Comparison of ENCODE assay signal across 28 cellular contexts in genomic region chr15:27258287-27258686, GRCh38.
"Had no signal": no experiment of that assay in that cellular context is flagged by ENCODE, and none has a peak within 500 bp of the region (broad histone marks: within the 10 kb centered on the region; RNA-seq: fewer than 3 reads in every experiment).

No MANE protein-coding gene starts in this region.

- H3K4me1 ChIP-seq: breast epithelium, esophagus squamous epithelium, stomach, thyroid gland, upper lobe of left lung, vagina had no signal

- H3K9me3 ChIP-seq: breast epithelium, esophagus squamous epithelium, thyroid gland, upper lobe of left lung, vagina had no signal

- H3K27ac Mint-ChIP-seq: activated CD4-positive, alpha-beta T cell treated with anti-CD3 and anti-CD28 coated beads for 36 hours; activated CD8-positive, alpha-beta memory T cell treated with anti-CD3 and anti-CD28 coated beads, Interleukin-2, amount 10 ng/mL, durations not matched to agents 7 days and 5 days; activated CD8-positive, alpha-beta T cell treated with anti-CD3 and anti-CD28 coated beads, Interleukin-2, amount 10 ng/mL, durations not matched to agents 7 days and 5 days; activated naive CD4-positive, alpha-beta T cell treated with anti-CD3 and anti-CD28 coated beads, Interleukin-2, amount 50 U/mL, for 72 hours; immature natural killer cell; memory B cell; naive thymus-derived CD8-positive, alpha-beta T cell; stimulated activated naive B cell treated with anti-CD40 and anti-IgM and Interleukin-4, amounts not matched to agents 10 μg/mL and 1 μg/mL and 100 μg/mL, for 72 hours; T-helper 2 cell treated with Interferon-gamma antibody and Interleukin-4, amounts not matched to agents 5 μg/mL and 100 μg/mL, for 36 hours had no signal

- H3K4me3 Mint-ChIP-seq: activated CD4-positive, alpha-beta T cell treated with anti-CD3 and anti-CD28 coated beads for 36 hours; activated CD8-positive, alpha-beta memory T cell treated with anti-CD3 and anti-CD28 coated beads, Interleukin-2, amount 10 ng/mL, durations not matched to agents 7 days and 5 days; activated CD8-positive, alpha-beta T cell treated with anti-CD3 and anti-CD28 coated beads, Interleukin-2, amount 10 ng/mL, durations not matched to agents 7 days and 5 days; immature natural killer cell; memory B cell; naive thymus-derived CD8-positive, alpha-beta T cell; stimulated activated naive B cell treated with anti-CD40 and anti-IgM and Interleukin-4, amounts not matched to agents 10 μg/mL and 1 μg/mL and 100 μg/mL, for 72 hours; T-helper 2 cell treated with Interferon-gamma antibody and Interleukin-4, amounts not matched to agents 5 μg/mL and 100 μg/mL, for 36 hours had no signal

- ATAC-seq: activated CD4-positive, alpha-beta T cell treated with anti-CD3 and anti-CD28 coated beads for 36 hours; activated CD8-positive, alpha-beta memory T cell treated with anti-CD3 and anti-CD28 coated beads, Interleukin-2, amount 10 ng/mL, durations not matched to agents 7 days and 5 days; activated CD8-positive, alpha-beta T cell treated with anti-CD3 and anti-CD28 coated beads, Interleukin-2, amount 10 ng/mL, durations not matched to agents 7 days and 5 days; activated naive CD4-positive, alpha-beta T cell treated with anti-CD3 and anti-CD28 coated beads, Interleukin-2, amount 50 U/mL, for 72 hours; naive thymus-derived CD8-positive, alpha-beta T cell; right cardiac atrium; stimulated activated naive B cell treated with anti-CD40 and anti-IgM and Interleukin-4, amounts not matched to agents 10 μg/mL and 1 μg/mL and 100 μg/mL, for 72 hours had no signal

- H3K27me3 ChIP-seq: breast epithelium, esophagus squamous epithelium, stomach, thyroid gland, upper lobe of left lung, vagina had no signal

- DNase-seq: activated CD4-positive, alpha-beta T cell treated with anti-CD3 and anti-CD28 coated beads for 36 hours; activated CD4-positive, CD25-positive, alpha-beta regulatory T cell; activated CD8-positive, alpha-beta memory T cell treated with anti-CD3 and anti-CD28 coated beads, Interleukin-2, amount 10 ng/mL, durations not matched to agents 7 days and 5 days; activated CD8-positive, alpha-beta T cell treated with anti-CD3 and anti-CD28 coated beads, Interleukin-2, amount 10 ng/mL, durations not matched to agents 7 days and 5 days; activated naive CD4-positive, alpha-beta T cell; activated T-cell treated with anti-CD3 and anti-CD28 coated beads, Interleukin-2, amount 50 U/mL, for 48 hours; central memory CD4-positive, alpha-beta T cell; dermis blood vessel endothelial cell; effector CD4-positive, alpha-beta T cell; esophagus squamous epithelium; glutamatergic neuron; immature natural killer cell; kidney; naive thymus-derived CD8-positive, alpha-beta T cell; posterior cingulate gyrus; right cardiac atrium; stimulated activated CD4-positive, alpha-beta T cell treated with anti-CD3 and anti-CD28 coated beads, Interleukin-15, amount 100 ng/mL, for 24 hours; stimulated activated CD4-positive, alpha-beta T cell treated with anti-CD3 and anti-CD28 coated beads, Interleukin-2, amount 100 ng/mL, for 24 hours; stimulated activated naive B cell treated with anti-CD40 and anti-IgM and Interleukin-4, amounts not matched to agents 10 μg/mL and 1 μg/mL and 100 μg/mL, for 72 hours; stomach; thyroid gland; upper lobe of left lung had no signal

- H3K27ac ChIP-seq: breast epithelium, epithelial cell of prostate, esophagus squamous epithelium, stomach, thyroid gland, upper lobe of left lung, vagina had no signal

- H3K4me3 ChIP-seq: breast epithelium, esophagus squamous epithelium, stomach, thyroid gland, upper lobe of left lung, vagina had no signal

- H3K27me3 Mint-ChIP-seq: activated CD4-positive, alpha-beta T cell treated with anti-CD3 and anti-CD28 coated beads for 36 hours; activated CD8-positive, alpha-beta memory T cell treated with anti-CD3 and anti-CD28 coated beads, Interleukin-2, amount 10 ng/mL, durations not matched to agents 7 days and 5 days; memory B cell; stimulated activated naive B cell treated with anti-CD40 and anti-IgM and Interleukin-4, amounts not matched to agents 10 μg/mL and 1 μg/mL and 100 μg/mL, for 72 hours had no signal

- H3K4me1 Mint-ChIP-seq: activated CD4-positive, alpha-beta T cell treated with anti-CD3 and anti-CD28 coated beads for 36 hours; activated CD8-positive, alpha-beta memory T cell treated with anti-CD3 and anti-CD28 coated beads, Interleukin-2, amount 10 ng/mL, durations not matched to agents 7 days and 5 days; immature natural killer cell; memory B cell; naive thymus-derived CD8-positive, alpha-beta T cell; stimulated activated naive B cell treated with anti-CD40 and anti-IgM and Interleukin-4, amounts not matched to agents 10 μg/mL and 1 μg/mL and 100 μg/mL, for 72 hours had no signal

- H3K36me3 Mint-ChIP-seq: activated CD8-positive, alpha-beta memory T cell treated with anti-CD3 and anti-CD28 coated beads, Interleukin-2, amount 10 ng/mL, durations not matched to agents 7 days and 5 days; memory B cell; naive thymus-derived CD8-positive, alpha-beta T cell; stimulated activated naive B cell treated with anti-CD40 and anti-IgM and Interleukin-4, amounts not matched to agents 10 μg/mL and 1 μg/mL and 100 μg/mL, for 72 hours had no signal

- H3K36me3 ChIP-seq: breast epithelium, esophagus squamous epithelium, stomach, thyroid gland, upper lobe of left lung, vagina had no signal
